In genomic region chr3:146273721-146274407, GRCh38 we compare ENCODE assay signal across 15 cellular contexts. TPM values are rescaled to one million over a fixed set of nuclear protein-coding genes. Genes with fewer than 3 reads are reported as not detected.
"Had no signal": no experiment of that assay in that cellular context is flagged by ENCODE, and none has a peak within 500 bp of the region (broad histone marks: within the 10 kb centered on the region; RNA-seq: fewer than 3 reads in every experiment).

No MANE protein-coding gene starts in this region.

- H3K36me3 Mint-ChIP-seq: activated naive CD8-positive, alpha-beta T cell treated with anti-CD3 and anti-CD28 coated beads, Interleukin-2, amount 10 ng/mL, durations not matched to agents 7 days and 5 days; memory B cell; stimulated activated effector memory CD8-positive, alpha-beta T cell treated with anti-CD3 and anti-CD28 coated beads, Interleukin-12 subunit alpha, Interleukin-12 subunit beta, amount 100 ng/mL, for 72 hours had no signal

- H3K4me3 Mint-ChIP-seq: activated CD4-positive, alpha-beta memory T cell treated with anti-CD3 and anti-CD28 coated beads, Interleukin-2, amount 10 ng/mL, durations not matched to agents 7 days and 5 days; activated naive CD8-positive, alpha-beta T cell treated with anti-CD3 and anti-CD28 coated beads, Interleukin-2, amount 10 ng/mL, durations not matched to agents 7 days and 5 days; memory B cell; stimulated activated effector memory CD8-positive, alpha-beta T cell treated with anti-CD3 and anti-CD28 coated beads, Interleukin-12 subunit alpha, Interleukin-12 subunit beta, amount 100 ng/mL, for 72 hours had no signal

- H3K27ac ChIP-seq: cardiac muscle cell, colonic mucosa, SJCRH30, upper lobe of left lung had no signal

- H3K4me1 ChIP-seq: colonic mucosa, SJCRH30 had no signal

- DNase-seq: activated CD4-positive, alpha-beta memory T cell treated with anti-CD3 and anti-CD28 coated beads, Interleukin-2, amount 10 ng/mL, durations not matched to agents 7 days and 5 days; activated naive CD8-positive, alpha-beta T cell treated with anti-CD3 and anti-CD28 coated beads, Interleukin-2, amount 10 ng/mL, durations not matched to agents 7 days and 5 days; anterior cingulate cortex; colonic mucosa; effector memory CD4-positive, alpha-beta T cell; glutamatergic neuron; left colon; SJCRH30; SW 1271; upper lobe of left lung had no signal

- H3K36me3 ChIP-seq: cardiac muscle cell, colonic mucosa, SJCRH30, upper lobe of left lung had no signal

- H3K9me3 Mint-ChIP-seq: activated CD4-positive, alpha-beta memory T cell treated with anti-CD3 and anti-CD28 coated beads, Interleukin-2, amount 10 ng/mL, durations not matched to agents 7 days and 5 days; activated naive CD8-positive, alpha-beta T cell treated with anti-CD3 and anti-CD28 coated beads, Interleukin-2, amount 10 ng/mL, durations not matched to agents 7 days and 5 days; memory B cell; stimulated activated effector memory CD8-positive, alpha-beta T cell treated with anti-CD3 and anti-CD28 coated beads, Interleukin-12 subunit alpha, Interleukin-12 subunit beta, amount 100 ng/mL, for 72 hours had no signal

- H3K9me3 ChIP-seq: colonic mucosa, SJCRH30, upper lobe of left lung had no signal

- H3K4me3 ChIP-seq: cardiac muscle cell, colonic mucosa, SJCRH30, smooth muscle cell, upper lobe of left lung had no signal

- H3K4me1 Mint-ChIP-seq: activated CD4-positive, alpha-beta memory T cell treated with anti-CD3 and anti-CD28 coated beads, Interleukin-2, amount 10 ng/mL, durations not matched to agents 7 days and 5 days; activated naive CD8-positive, alpha-beta T cell treated with anti-CD3 and anti-CD28 coated beads, Interleukin-2, amount 10 ng/mL, durations not matched to agents 7 days and 5 days; memory B cell; stimulated activated effector memory CD8-positive, alpha-beta T cell treated with anti-CD3 and anti-CD28 coated beads, Interleukin-12 subunit alpha, Interleukin-12 subunit beta, amount 100 ng/mL, for 72 hours had no signal

- H3K27ac Mint-ChIP-seq: activated CD4-positive, alpha-beta memory T cell treated with anti-CD3 and anti-CD28 coated beads, Interleukin-2, amount 10 ng/mL, durations not matched to agents 7 days and 5 days; activated naive CD8-positive, alpha-beta T cell treated with anti-CD3 and anti-CD28 coated beads, Interleukin-2, amount 10 ng/mL, durations not matched to agents 7 days and 5 days; memory B cell; stimulated activated effector memory CD8-positive, alpha-beta T cell treated with anti-CD3 and anti-CD28 coated beads, Interleukin-12 subunit alpha, Interleukin-12 subunit beta, amount 100 ng/mL, for 72 hours had no signal

- H3K4me2 ChIP-seq: smooth muscle cell had no signal

- H3K27me3 ChIP-seq: cardiac muscle cell, colonic mucosa, SJCRH30, upper lobe of left lung had no signal

- ATAC-seq: left colon; stimulated activated effector memory CD8-positive, alpha-beta T cell treated with anti-CD3 and anti-CD28 coated beads, Interleukin-12 subunit alpha, Interleukin-12 subunit beta, amount 100 ng/mL, for 72 hours had no signal

RNA-seq across cellular contexts. Expression of gene PLSCR4, which starts 23.0 kb away (rescaled TPM):
- total RNA-seq: activated naive CD8-positive, alpha-beta T cell treated with anti-CD3 and anti-CD28 coated beads, Interleukin-2, amount 10 ng/mL, durations not matched to agents 7 days and 5 days had no signal
- polyA plus RNA-seq: neural cell had no signal
